ENCODE assay signal across 8 cellular contexts in the genomic region with DNA sequence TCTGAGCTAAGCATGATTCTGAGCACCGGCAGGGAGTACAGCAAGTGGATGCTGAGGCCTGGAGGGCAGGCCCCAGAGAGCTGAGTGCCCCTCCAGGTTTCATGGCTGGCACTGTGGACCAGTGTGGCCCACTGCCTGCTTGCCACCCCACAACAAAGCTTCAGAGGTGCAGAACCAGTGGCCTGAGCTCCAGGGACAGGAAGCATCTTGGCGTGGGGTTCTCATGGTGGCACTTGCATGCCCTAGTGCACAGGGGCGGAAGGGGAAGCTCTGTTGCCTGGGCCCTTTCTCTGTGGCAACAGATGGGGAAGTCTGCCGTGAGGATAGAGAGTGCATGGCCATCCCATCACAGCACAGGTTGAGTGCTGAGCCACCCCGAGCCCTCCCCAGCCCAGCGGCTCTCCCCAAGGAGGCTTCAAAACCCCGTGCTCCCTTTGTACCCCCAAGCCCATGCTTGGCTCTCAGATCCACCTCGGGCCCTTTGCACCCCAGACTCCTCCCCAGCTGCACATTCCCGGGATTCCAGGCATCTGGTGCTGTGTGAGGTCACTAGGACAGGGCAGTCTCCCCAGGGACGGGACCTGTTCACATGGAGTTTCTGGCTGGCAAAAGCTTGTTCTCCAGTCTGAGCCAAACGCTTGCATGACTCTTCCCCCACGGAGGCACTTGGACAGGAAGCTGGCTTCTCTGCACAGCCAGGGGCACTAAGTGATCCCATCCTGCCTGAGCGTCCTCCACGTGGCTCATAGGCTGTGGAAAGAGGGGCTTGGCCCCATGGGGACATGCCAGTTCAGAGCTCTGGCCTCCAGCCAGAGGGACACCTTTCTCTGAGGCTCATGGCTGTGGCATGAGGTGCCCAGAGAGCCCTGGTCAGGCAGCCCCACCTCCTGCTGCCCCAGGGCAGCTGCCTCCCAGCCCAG. TPM values are rescaled to one million over a fixed set of nuclear protein-coding genes. Genes with fewer than 3 reads are reported as not detected.
DNase-seq lines count a peak whose midpoint lies in the region; ATAC-seq and TF ChIP-seq lines count a peak whose summit lies in the region.

No MANE protein-coding gene starts in this region.

- no peaks in the 10 kb centered on the region for H3K9me3 Mint-ChIP-seq in activated naive CD4-positive, alpha-beta T cell treated with anti-CD3 and anti-CD28 coated beads, Interleukin-2, amount 10 ng/mL, durations not matched to agents 7 days and 5 days
- no peaks in the 10 kb centered on the region for H3K9me3 Mint-ChIP-seq in type B pancreatic cell

- peak overlapping the region; percentile 37 for H3K27ac Mint-ChIP-seq in activated naive CD4-positive, alpha-beta T cell treated with anti-CD3 and anti-CD28 coated beads, Interleukin-2, amount 10 ng/mL, durations not matched to agents 7 days and 5 days
- peak overlapping the region; percentile 63 for H3K27ac Mint-ChIP-seq in type B pancreatic cell

- CTCF ChIA-PET in activated naive CD4-positive, alpha-beta T cell treated with anti-CD3 and anti-CD28 coated beads, Interleukin-2, amount 10 ng/mL, durations not matched to agents 7 days and 5 days (lab: Charles Lee): no interaction called here

- DNase-seq in activated naive CD4-positive, alpha-beta T cell treated with anti-CD3 and anti-CD28 coated beads, Interleukin-2, amount 10 ng/mL, durations not matched to agents 7 days and 5 days: no peak
- DNase-seq in activated naive CD4-positive, alpha-beta T cell (lab: John Stamatoyannopoulos, UW): no peak
- DNase-seq in SJCRH30 (peak; percentile 28 to 66), left ventricle myocardium superior (peak; percentile 47), type B pancreatic cell (ENCODE audit: extremely low spot score, unreplicated experiment) (no peak), iPS-NIHi7 (ENCODE audit: extremely low spot score) (no peak)
- no peak for DNase-seq in stimulated activated CD4-positive, alpha-beta T cell treated with anti-CD3 and anti-CD28 coated beads, Interleukin-4, amount 100 ng/mL, for 4 hours

- intact Hi-C loops in left ventricle myocardium superior (cut with micrococcal nuclease): no loop called here

- H3K27me3 ChIP-seq in SJCRH30: peaks cover 4% of the 10 kb centered on the region; the same call in 1 of the 2 replicates

- no peaks in the 10 kb centered on the region for H3K36me3 ChIP-seq in SJCRH30

- H3K27ac ChIP-seq in SJCRH30: no peak overlapping the region

- H3K4me3 ChIP-seq in SJCRH30: no peak overlapping the region

- ATAC-seq in left ventricle myocardium superior (no peak), HG02970 (IDR thresholded peaks at IDR 0.05; ENCODE audit: low FRiP score, unreplicated experiment) (no peak)

- H3K4me1 Mint-ChIP-seq in activated naive CD4-positive, alpha-beta T cell treated with anti-CD3 and anti-CD28 coated beads, Interleukin-2, amount 10 ng/mL, durations not matched to agents 7 days and 5 days: peaks cover 46% of the 10 kb centered on the region
- H3K4me1 Mint-ChIP-seq in type B pancreatic cell (ENCODE audit: unreplicated experiment): peaks cover 19% of the 10 kb centered on the region

- H3K9me3 ChIP-seq in SJCRH30 (replicated peaks): no peaks in the 10 kb centered on the region

- H3K4me3 Mint-ChIP-seq in activated naive CD4-positive, alpha-beta T cell treated with anti-CD3 and anti-CD28 coated beads, Interleukin-2, amount 10 ng/mL, durations not matched to agents 7 days and 5 days: no peak overlapping the region
- H3K4me3 Mint-ChIP-seq in type B pancreatic cell: peak overlapping the region; percentile 90

- peaks cover 22% of the 10 kb centered on the region for H3K27me3 Mint-ChIP-seq in activated naive CD4-positive, alpha-beta T cell treated with anti-CD3 and anti-CD28 coated beads, Interleukin-2, amount 10 ng/mL, durations not matched to agents 7 days and 5 days
- peaks cover 15% of the 10 kb centered on the region for H3K27me3 Mint-ChIP-seq in type B pancreatic cell

- H3K36me3 Mint-ChIP-seq in activated naive CD4-positive, alpha-beta T cell treated with anti-CD3 and anti-CD28 coated beads, Interleukin-2, amount 10 ng/mL, durations not matched to agents 7 days and 5 days: peaks cover 5% of the 10 kb centered on the region
- H3K36me3 Mint-ChIP-seq in type B pancreatic cell: no peaks in the 10 kb centered on the region

- no peak for TF ChIP-seq CTCF in type B pancreatic cell (conservative IDR thresholded peaks at IDR 0.05)

- peaks cover 14% of the 10 kb centered on the region; the same call in 1 of the 2 replicates for H3K4me1 ChIP-seq in SJCRH30

RNA-seq across cellular contexts. Expression of a gene that starts 4.2 kb away (rescaled TPM):
- 34.5 and 38.7 TPM in 2 replicates for total RNA-seq in SJCRH30 (2014; rRNA removed; shearing (Covaris generic))
- total RNA-seq in left ventricle myocardium superior (27.8 TPM), type B pancreatic cell (ENCODE audit: low replicate concordance) (83.2 and 94.4 TPM in 2 replicates)

RNA-seq across cellular contexts. Expression of a gene that starts 24.3 kb away (rescaled TPM):
- not detected in 2 replicates for total RNA-seq in SJCRH30 (2014; rRNA removed; shearing (Covaris generic))
- total RNA-seq in left ventricle myocardium superior (not detected), type B pancreatic cell (ENCODE audit: low replicate concordance) (not detected in 2 replicates)

RNA-seq across cellular contexts. Expression of a gene that starts 29.9 kb away (rescaled TPM):
- total RNA-seq in SJCRH30 (2014; rRNA removed; shearing (Covaris generic)): 10.4 and 12.0 TPM in 2 replicates
- total RNA-seq in left ventricle myocardium superior (9.3 TPM), type B pancreatic cell (ENCODE audit: low replicate concordance) (15.7 and 19.5 TPM in 2 replicates)

RNA-seq across cellular contexts. Expression of a gene that starts 43.3 kb away (rescaled TPM):
- not detected in 2 replicates for total RNA-seq in SJCRH30 (2014; rRNA removed; shearing (Covaris generic))
- total RNA-seq in left ventricle myocardium superior (not detected), type B pancreatic cell (ENCODE audit: low replicate concordance) (not detected in 2 replicates)

RNA-seq across cellular contexts. Expression of a gene that starts 52.2 kb away (rescaled TPM):
- total RNA-seq in SJCRH30 (2014; rRNA removed; shearing (Covaris generic)): 27.6 and 29.3 TPM in 2 replicates
- total RNA-seq in left ventricle myocardium superior (33.1 TPM), type B pancreatic cell (ENCODE audit: low replicate concordance) (75.2 and 83.1 TPM in 2 replicates)

Comparison
In these comparisons a context has a peak if more than half of its experiments do, and no peak if none do; other contexts are left out.
1. DNase-seq: peak in SJCRH30 (2 of 2) and left ventricle myocardium superior (single experiment); none in activated naive CD4-positive, alpha-beta T cell treated with anti-CD3 and anti-CD28 coated beads, Interleukin-2, amount 10 ng/mL, durations not matched to agents 7 days and 5 days (single experiment), activated naive CD4-positive, alpha-beta T cell (0 of 4), type B pancreatic cell (single experiment), iPS-NIHi7 (single experiment) and stimulated activated CD4-positive, alpha-beta T cell treated with anti-CD3 and anti-CD28 coated beads, Interleukin-4, amount 100 ng/mL, for 4 hours (0 of 2).